Comparison of ENCODE assay signal across 8 cellular contexts in genomic region chr15:40664909-40665308, GRCh38.
"Had no signal": no experiment of that assay in that cellular context is flagged by ENCODE, and none has a peak within 500 bp of the region (broad histone marks: within the 10 kb centered on the region; RNA-seq: fewer than 3 reads in every experiment).

No MANE protein-coding gene starts in this region.

- DNase-seq: GDM1, GF-D8 had no signal

- FAIRE-seq: G401.6, GM12878, GM12891, GM12892, GM18507, GM19239 had no signal

- H3K4me3 ChIP-seq: GM12878 had no signal

- ATAC-seq: GM12878 had no signal
